8 cellular contexts compared by ENCODE assay signal in the genomic region with DNA sequence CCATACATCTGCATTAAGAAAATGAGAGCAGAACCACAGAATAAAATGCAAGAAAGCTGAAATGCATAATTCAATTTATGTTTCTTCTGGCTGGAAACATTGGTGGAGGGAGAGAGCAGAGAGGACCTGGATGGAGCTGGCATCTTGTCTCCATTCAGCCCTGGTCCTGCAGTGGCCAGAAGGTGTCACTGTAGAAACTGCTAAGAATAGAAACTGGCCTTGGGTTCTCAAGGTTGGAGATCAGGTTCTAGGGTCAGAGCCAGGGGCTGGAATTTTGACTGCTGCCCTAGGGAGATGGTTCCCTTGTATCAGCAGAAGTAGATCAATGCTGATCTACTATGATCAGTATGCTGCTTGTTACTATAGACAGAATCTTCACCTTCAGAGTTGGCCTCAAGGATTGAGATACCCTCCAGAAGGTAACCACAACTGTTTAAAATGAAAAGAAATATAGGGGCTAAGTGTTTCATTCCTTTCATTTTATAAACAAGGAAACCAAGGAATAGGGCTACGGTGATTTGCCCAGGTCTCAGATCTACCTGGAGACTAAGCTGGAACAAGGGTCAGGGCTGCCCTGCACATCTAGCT. TPM values are rescaled to one million over a fixed set of nuclear protein-coding genes. Genes with fewer than 3 reads are reported as not detected.
DNase-seq lines count a peak whose midpoint lies in the region; ATAC-seq and TF ChIP-seq lines count a peak whose summit lies in the region.

No MANE protein-coding gene starts in this region.

- no peaks in the 10 kb centered on the region for H4K20me1 ChIP-seq in Karpas-422 (ENCODE audit: insufficient read depth, low read depth, low read length)

- H3K36me3 ChIP-seq in neuronal stem cell (replicated peaks in 1 of 2; ENCODE audit: control insufficient read depth in 2 of 2, insufficient read depth in 2 of 2, low read length in 2 of 2): no peaks in the 10 kb centered on the region
- H3K36me3 ChIP-seq in Karpas-422 (ENCODE audit: insufficient read depth, low read length): no peaks in the 10 kb centered on the region

- POLR2A ChIA-PET in HEK293T (lab: Yijun Ruan, JAX): no interaction called here

- H3K4me1 ChIP-seq in neuronal stem cell (ENCODE audit: control insufficient read depth in 2 of 2, insufficient read depth in 1 of 2, low read depth in 1 of 2, low read length in 2 of 2) (no peaks in the 10 kb centered on the region), Karpas-422 (ENCODE audit: low read length) (peaks cover 10% of the 10 kb centered on the region)

- peak; percentile 40; the same call in 1 of the 2 replicates for TF ChIP-seq CTCF in WI38 (IDR thresholded peaks at IDR 0.05; ENCODE audit: low read depth, low read length)

- no peaks in the 10 kb centered on the region for H3K9me2 ChIP-seq in Karpas-422 (replicated peaks; ENCODE audit: insufficient read depth, low read length)

- no peak overlapping the region for H3K14ac ChIP-seq in neuronal stem cell (ENCODE audit: low read length)

- peak; percentile 9 to 25 for DNase-seq in AML-193 (lab: John Stamatoyannopoulos, UW)
- peak; percentile 52 for DNase-seq in HEK293T (ENCODE audit: extremely low spot score)
- peak; percentile 86 for DNase-seq in islet precursor cell
- DNase-seq in NCI-H748 treated with DMSO at 0.1 percent for 48 hours (lab: John Stamatoyannopoulos, UW): no peak
- DNase-seq in neuronal stem cell (ENCODE audit: low spot score): no peak
- no peak for DNase-seq in Karpas-422

- H4K8ac ChIP-seq in neuronal stem cell (ENCODE audit: low read depth, low read length): no peak overlapping the region

- H3K27ac ChIP-seq in neuronal stem cell (replicated peaks; ENCODE audit: low read length): no peak overlapping the region
- H3K27ac ChIP-seq in Karpas-422 (ENCODE audit: low read length): no peak overlapping the region

- no peak overlapping the region for H3K23ac ChIP-seq in neuronal stem cell (ENCODE audit: low read depth, low read length, poor library complexity)

- H3K79me1 ChIP-seq in neuronal stem cell (ENCODE audit: low read depth, low read length): no peaks in the 10 kb centered on the region

- H2BK5ac ChIP-seq in neuronal stem cell (ENCODE audit: low read length): no peak overlapping the region

- H4K91ac ChIP-seq in neuronal stem cell (ENCODE audit: low read depth, low read length, poor library complexity): no peak overlapping the region

- H3K27me3 ChIP-seq in neuronal stem cell (ENCODE audit: control insufficient read depth in 3 of 3, insufficient read depth in 3 of 3, low read depth in 1 of 3, low read length in 3 of 3) (no peaks in the 10 kb centered on the region), Karpas-422 (ENCODE audit: low read length) (no peaks in the 10 kb centered on the region)

- H2AK5ac ChIP-seq in neuronal stem cell (ENCODE audit: low read depth, low read length): no peak overlapping the region

- no peak overlapping the region for H3K18ac ChIP-seq in neuronal stem cell (ENCODE audit: low read length)

- no peak overlapping the region for H3K4ac ChIP-seq in neuronal stem cell (ENCODE audit: low read length)

- H3K9ac ChIP-seq in neuronal stem cell (ENCODE audit: low read depth, low read length, poor library complexity) (no peak overlapping the region), Karpas-422 (ENCODE audit: low read length) (no peak overlapping the region)

- no peak overlapping the region for H2BK120ac ChIP-seq in neuronal stem cell (ENCODE audit: low read depth, low read length)

- ATAC-seq in HG03342 (IDR thresholded peaks at IDR 0.05; ENCODE audit: unreplicated experiment): no peak

- no peak overlapping the region for H3K4me2 ChIP-seq in neuronal stem cell (ENCODE audit: insufficient read depth, low read length, poor library complexity, severe bottlenecking)
- no peak overlapping the region for H3K4me2 ChIP-seq in Karpas-422 (ENCODE audit: low read depth, low read length, poor library complexity, severe bottlenecking)

- H3K9me3 ChIP-seq in neuronal stem cell (replicated peaks in 1 of 2; ENCODE audit: control insufficient read depth in 2 of 2, insufficient read depth in 1 of 2, low read depth in 1 of 2, low read length in 2 of 2): no peaks in the 10 kb centered on the region
- H3K9me3 ChIP-seq in Karpas-422 (ENCODE audit: low read length): no peaks in the 10 kb centered on the region

- WGBS in neuronal stem cell (ENCODE audit: extremely low coverage in 2 of 2, insufficient read length in 2 of 2, insufficient replicate concordance in 1 of 2), 2 donors: no CpG with 5 or more reads among the region's 1 CpG

- H3K4me3 ChIP-seq in WI38 (ENCODE audit: low read depth, low read length): no peak overlapping the region
- no peak overlapping the region for H3K4me3 ChIP-seq in neuronal stem cell (ENCODE audit: low read length in 2 of 2)
- no peak overlapping the region for H3K4me3 ChIP-seq in Karpas-422 (ENCODE audit: low read length)

- H2BK12ac ChIP-seq in neuronal stem cell (ENCODE audit: low read length): no peak overlapping the region

- no peak overlapping the region for H2AFZ ChIP-seq in neuronal stem cell (ENCODE audit: low read length)
- H2AFZ ChIP-seq in Karpas-422 (ENCODE audit: low read length): no peak overlapping the region

- no peak overlapping the region for H2BK15ac ChIP-seq in neuronal stem cell (ENCODE audit: low read length)

- CTCF ChIA-PET in HEK293T (lab: Yijun Ruan, JAX): interaction anchor here (0.7 to 1.4 kb wide), 3 partner anchors 8 to 26 kb away, joined by 3 to 4 read pairs (median 4); no protein-coding TSS in a partner anchor

- H3K79me2 ChIP-seq in Karpas-422 (ENCODE audit: low read length): no peaks in the 10 kb centered on the region

TF ChIP-seq in HEK293T, 16 proteins besides CTCF, POLR2A, EP300 and RAD21:
- TF ChIP-seq LEF1 (IDR thresholded peaks at IDR 0.05; ENCODE audit: borderline replicate concordance) (no peak), CTBP1 (IDR thresholded peaks at IDR 0.05; ENCODE audit: borderline replicate concordance) (no peak), SUZ12 (IDR thresholded peaks at IDR 0.05) (no peak)

RNA-seq across cellular contexts. Expression of a gene that starts 13.1 kb away (rescaled TPM):
- not detected for polyA plus RNA-seq in neuronal stem cell (2013, experiment 1 of 2)
- polyA plus RNA-seq in neuronal stem cell (2013, experiment 2 of 2): not detected
- not detected in 2 replicates for total RNA-seq in Karpas-422 (2014; rRNA removed; shearing (Covaris generic); ENCODE audit: low replicate concordance)

RNA-seq across cellular contexts. Expression of a gene that starts 47.6 kb away (rescaled TPM):
- not detected for polyA plus RNA-seq in neuronal stem cell (2013, experiment 1 of 2)
- polyA plus RNA-seq in neuronal stem cell (2013, experiment 2 of 2): not detected
- not detected in 2 replicates for total RNA-seq in Karpas-422 (2014; rRNA removed; shearing (Covaris generic); ENCODE audit: low replicate concordance)

Comparison
In these comparisons a context has a peak if more than half of its experiments do, and no peak if none do; other contexts are left out.
1. DNase-seq: peak in AML-193 (2 of 2), HEK293T (single experiment) and islet precursor cell (single experiment); none in NCI-H748 treated with DMSO at 0.1 percent for 48 hours (single experiment), neuronal stem cell (single experiment) and Karpas-422 (single experiment).